In the genomic region with DNA sequence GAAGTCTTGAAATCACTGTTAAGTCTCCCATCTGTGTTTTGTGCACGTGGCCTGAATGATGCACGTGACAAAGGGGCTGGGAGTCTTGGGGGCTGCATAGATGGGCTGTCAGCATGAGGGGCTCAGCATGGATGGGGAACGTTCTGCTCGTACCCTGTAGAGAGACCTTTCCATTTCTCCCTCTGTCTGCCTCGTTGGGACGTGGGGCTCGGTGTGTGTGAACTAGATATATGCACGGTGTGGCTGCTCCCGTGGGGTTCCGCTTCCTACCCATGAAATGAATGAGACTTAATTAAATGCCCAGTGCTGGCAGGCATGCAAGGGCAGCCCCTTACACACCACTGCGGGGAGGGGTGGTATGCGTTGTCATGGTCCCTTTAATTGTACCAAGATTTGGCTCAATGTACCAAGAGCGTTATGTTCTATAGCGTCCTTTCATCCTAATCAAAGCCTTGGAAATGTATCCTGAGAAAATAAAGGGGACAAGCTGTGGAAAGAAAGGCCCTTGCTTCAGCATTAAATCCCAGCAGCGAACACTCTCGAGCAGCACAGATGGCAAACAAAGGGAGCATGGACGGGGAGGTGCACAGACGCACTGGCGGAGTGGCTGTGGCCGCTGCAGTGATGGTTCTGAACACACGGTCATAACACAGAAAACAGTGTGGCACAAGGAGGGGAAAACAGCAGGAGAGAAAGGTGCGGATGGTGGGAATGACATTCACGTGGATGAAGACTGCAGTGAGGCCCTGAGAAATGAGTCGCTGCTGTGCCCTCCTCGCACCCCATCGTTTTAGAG, we compare ENCODE assay signal across 26 cellular contexts.
DNase-seq lines count a peak whose midpoint lies in the region; ATAC-seq and TF ChIP-seq lines count a peak whose summit lies in the region.
"Had no signal": no experiment of that assay in that cellular context is flagged by ENCODE, and none has a peak within 500 bp of the region (broad histone marks: within the 10 kb centered on the region; RNA-seq: fewer than 3 reads in every experiment).

No MANE protein-coding gene starts in this region.

- H3K4me3 Mint-ChIP-seq in progenitor cell of endocrine pancreas (ENCODE audit: low read depth) = no peak overlapping the region
- H3K4me3 Mint-ChIP-seq: activated CD8-positive, alpha-beta T cell treated with anti-CD3 and anti-CD28 coated beads for 36 hours had no signal

- H3K4me1 Mint-ChIP-seq in progenitor cell of endocrine pancreas (ENCODE audit: low read depth) = no peaks in the 10 kb centered on the region

- no peaks in the 10 kb centered on the region for H3K36me3 Mint-ChIP-seq in progenitor cell of endocrine pancreas (ENCODE audit: insufficient read depth)

- intact Hi-C loops in right cardiac atrium (cut with DNase I) = no loop called here

- H3K4me1 ChIP-seq in right atrium auricular region (no peaks in the 10 kb centered on the region), right cardiac atrium (ENCODE audit: control insufficient read depth, insufficient read depth, low read length) (no peaks in the 10 kb centered on the region)
- H3K4me1 ChIP-seq: adrenal gland, right lobe of liver had no signal

- TF ChIP-seq CTCF in right atrium auricular region (IDR thresholded peaks at IDR 0.05) = no peak
- TF ChIP-seq CTCF in progenitor cell of endocrine pancreas (IDR thresholded peaks at IDR 0.05; ENCODE audit: unreplicated experiment) = no peak

- H3K27ac ChIP-seq in right atrium auricular region (no peak overlapping the region), right cardiac atrium (ENCODE audit: low read length) (no peak overlapping the region), cingulate gyrus (ENCODE audit: low read depth, low read length) (peak overlapping the region; percentile 49)
- H3K27ac ChIP-seq: adrenal gland, C4-2B, ovary, right lobe of liver had no signal

- H3K9me3 Mint-ChIP-seq in progenitor cell of endocrine pancreas (ENCODE audit: low read depth) = peaks cover 8% of the 10 kb centered on the region

- peaks cover 29% of the 10 kb centered on the region for H3K27me3 Mint-ChIP-seq in progenitor cell of endocrine pancreas

- H3K4me3 ChIP-seq in right atrium auricular region (no peak overlapping the region), right cardiac atrium (ENCODE audit: low read length) (no peak overlapping the region)
- H3K4me3 ChIP-seq: adrenal gland, ovary, right lobe of liver had no signal

- 75% methylated on average over 26 of the region's 26 CpGs for WGBS in right cardiac atrium

- H3K36me3 ChIP-seq in right atrium auricular region = no peaks in the 10 kb centered on the region
- H3K36me3 ChIP-seq: adrenal gland, ovary, right lobe of liver had no signal

- H3K27ac Mint-ChIP-seq in progenitor cell of endocrine pancreas = no peak overlapping the region
- H3K27ac Mint-ChIP-seq: activated CD8-positive, alpha-beta T cell treated with anti-CD3 and anti-CD28 coated beads for 36 hours had no signal

- peak; percentile 32 for DNase-seq in right atrium auricular region (ENCODE audit: low spot score)
- no peak for DNase-seq in right cardiac atrium
- DNase-seq in midbrain (lab: John Stamatoyannopoulos, UW) = peak; percentile 31
- DNase-seq in UCSD-AML1 (lab: John Stamatoyannopoulos, UW; ENCODE audit: unreplicated experiment) = no peak
- DNase-seq in progenitor cell of endocrine pancreas (ENCODE audit: low spot score, unreplicated experiment) = no peak
- DNase-seq in AML-193 (lab: John Stamatoyannopoulos, UW) = no peak
- DNase-seq: activated CD8-positive, alpha-beta T cell treated with anti-CD3 and anti-CD28 coated beads for 36 hours; cortex of kidney; Kasumi-1; kidney glomerular epithelial cell; mesenchymal stem cell; MV-4-11; NCI-H146; ovary; SIG-M5; stimulated activated CD4-positive, alpha-beta T cell treated with anti-CD3 and anti-CD28 coated beads, Interleukin-12 subunit alpha, Interleukin-12 subunit beta, amount 100 ng/mL, for 4 hours; stimulated activated CD4-positive, alpha-beta T cell treated with anti-CD3 and anti-CD28 coated beads, Interleukin-4, amount 100 ng/mL, for 4 hours; stimulated activated naive CD4-positive, alpha-beta T cell treated with Interleukin-2 at 50 U/mL for 16 hours had no signal

- H3K9me3 ChIP-seq in right atrium auricular region (peaks cover 0 to 9% of the 10 kb centered on the region in 2 donors), right cardiac atrium (ENCODE audit: control insufficient read depth, low read length) (peaks cover 2% of the 10 kb centered on the region)
- H3K9me3 ChIP-seq: right lobe of liver had no signal

- no peak for ATAC-seq in right cardiac atrium
- no peak for ATAC-seq in GM21360 (IDR thresholded peaks at IDR 0.05; ENCODE audit: unreplicated experiment)
- ATAC-seq: activated CD4-positive, CD25-positive, alpha-beta regulatory T cell treated with anti-CD3 and anti-CD28 coated beads, Interleukin-2, amount 50 U/mL, for 24 hours; activated CD8-positive, alpha-beta T cell treated with anti-CD3 and anti-CD28 coated beads for 36 hours; HCT116; Panc1; right lobe of liver had no signal

- H3K27me3 ChIP-seq in right atrium auricular region (no peaks in the 10 kb centered on the region), right cardiac atrium (ENCODE audit: control insufficient read depth, insufficient read depth) (no peaks in the 10 kb centered on the region)
- H3K27me3 ChIP-seq: ovary, right lobe of liver had no signal

Comparison
In these comparisons a context has a peak if more than half of its experiments do, and no peak if none do; other contexts are left out.
1. DNase-seq: peak in right atrium auricular region (single experiment) and midbrain (single experiment); none in right cardiac atrium (0 of 3), UCSD-AML1 (single experiment), progenitor cell of endocrine pancreas (single experiment) and AML-193 (0 of 2).